In genomic region chr14:36699459-36699858, GRCh38 we compare ENCODE assay signal across 10 cellular contexts. TPM values are rescaled to one million over a fixed set of nuclear protein-coding genes. Genes with fewer than 3 reads are reported as not detected.
DNase-seq lines count a peak whose midpoint lies in the region; TF ChIP-seq lines count a peak whose summit lies in the region.
"Not testable (repeated sequence)": the region's sequence is repeated elsewhere in the genome, so short reads cannot be mapped to it uniquely, and the experiment has no call there.
"Had no signal": no experiment of that assay in that cellular context is flagged by ENCODE, and none has a peak within 500 bp of the region (broad histone marks: within the 10 kb centered on the region; RNA-seq: fewer than 3 reads in every experiment).

No MANE protein-coding gene starts in this region.

- intact Hi-C loops in esophagus muscularis mucosa (cut with DNase I), result not testable (repeated sequence)

- not testable (repeated sequence) for H3K9me3 ChIP-seq in esophagus muscularis mucosa

- not testable (repeated sequence) for H3K27me3 Mint-ChIP-seq in progenitor cell of endocrine pancreas

- not testable (repeated sequence) for H3K36me3 Mint-ChIP-seq in progenitor cell of endocrine pancreas (ENCODE audit: insufficient read depth)

- not testable (repeated sequence) for H3K27me3 ChIP-seq in esophagus muscularis mucosa

- not testable (repeated sequence) for H3K4me1 Mint-ChIP-seq in progenitor cell of endocrine pancreas (ENCODE audit: low read depth)

- not testable (repeated sequence) for H3K4me3 Mint-ChIP-seq in progenitor cell of endocrine pancreas (ENCODE audit: low read depth)

- TF ChIP-seq POLR2A in esophagus muscularis mucosa (IDR thresholded peaks at IDR 0.05; ENCODE audit: low read depth), result not testable (repeated sequence)

- H3K27ac ChIP-seq in esophagus muscularis mucosa (replicated peaks in 1 of 4), result not testable (repeated sequence)

- WGBS in esophagus muscularis mucosa, result no CpG with 5 or more reads among the region's 9 CpGs

- not testable (repeated sequence) for H3K27ac Mint-ChIP-seq in progenitor cell of endocrine pancreas

- not testable (repeated sequence) for TF ChIP-seq CTCF in esophagus muscularis mucosa (IDR thresholded peaks at IDR 0.05); progenitor cell of endocrine pancreas (IDR thresholded peaks at IDR 0.05; ENCODE audit: unreplicated experiment)

- not testable (repeated sequence) for H3K4me3 ChIP-seq in esophagus muscularis mucosa

- DNase-seq in COLO668 (lab: John Stamatoyannopoulos, UW; ENCODE audit: unreplicated experiment) (peak; percentile 50), HT-29 (ENCODE audit: low spot score) (peak; percentile 28), NCI-H187 (lab: John Stamatoyannopoulos, UW) (peak; percentile 31 to 37), NCI-H345 (lab: John Stamatoyannopoulos, UW) (peak; percentile 22), SHP77 (lab: John Stamatoyannopoulos, UW) (peak; percentile 14 to 39), esophagus muscularis mucosa (ENCODE audit: extremely low spot score) (peak; percentile 47), progenitor cell of endocrine pancreas (ENCODE audit: low spot score, unreplicated experiment) (peak; percentile 17)

- H3K9me3 Mint-ChIP-seq in progenitor cell of endocrine pancreas (ENCODE audit: low read depth), result peaks cover 26% of the 10 kb centered on the region

- H3K36me3 ChIP-seq in esophagus muscularis mucosa, result not testable (repeated sequence)

- TF ChIP-seq EP300 in esophagus muscularis mucosa (IDR thresholded peaks at IDR 0.05), result not testable (repeated sequence)

- not testable (repeated sequence) for H3K4me1 ChIP-seq in esophagus muscularis mucosa

RNA-seq across cellular contexts. Expression of gene PAX9, which starts 37.8 kb away (rescaled TPM):
- total RNA-seq in HT-29 (2014; rRNA removed; shearing (Covaris generic)), result 1.5 and 2.7 TPM in 2 replicates
- total RNA-seq in esophagus muscularis mucosa, result 1 to 10 TPM in 1 of 4 donors, under 1 TPM in 3; 0.50 to 2.1 (median 0.77) TPM
- 0.77 and 1.3 TPM in 2 replicates for total RNA-seq in progenitor cell of endocrine pancreas
- total RNA-seq: CD4-positive, alpha-beta T cell; H1; H9 had no signal
